ENCODE assay signal across 8 cellular contexts in the genomic region with DNA sequence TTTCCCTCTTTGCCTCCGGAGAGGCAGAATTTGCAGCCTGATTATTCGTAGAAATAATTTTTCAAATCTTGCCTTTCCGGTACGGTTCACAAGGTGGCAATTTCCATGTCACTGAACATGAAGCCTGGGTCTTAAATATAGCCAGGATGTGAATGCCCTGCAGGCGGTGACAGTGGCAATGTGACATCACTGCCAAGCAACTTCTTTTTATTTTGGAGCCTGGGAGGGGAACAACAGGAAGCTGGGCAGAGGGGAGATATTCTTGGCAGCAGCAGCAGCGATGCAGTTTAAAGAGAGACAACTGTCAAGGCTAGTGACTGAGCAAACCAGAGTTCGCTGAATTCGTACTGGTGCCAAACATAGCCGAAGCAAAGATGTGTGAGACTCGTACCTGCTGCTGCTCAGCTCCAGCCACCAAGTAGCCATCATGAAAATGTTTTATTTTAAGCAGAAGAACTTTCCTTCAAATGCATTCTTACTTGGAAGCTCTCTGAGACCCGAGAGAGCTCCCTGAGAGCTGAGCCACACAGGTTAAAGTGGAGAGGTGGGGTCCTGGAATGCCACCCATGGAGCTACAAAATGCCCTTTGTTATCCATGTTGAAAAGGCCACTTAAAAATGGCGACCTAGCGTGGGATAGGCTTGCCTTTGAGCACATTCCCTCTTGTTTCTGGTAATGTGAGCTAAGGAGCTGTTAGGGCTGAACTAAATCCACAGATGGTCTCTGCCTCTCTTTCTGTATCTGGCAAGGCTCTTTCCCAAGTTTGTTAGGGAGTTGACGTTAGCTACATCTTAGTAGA.
DNase-seq lines count a peak whose midpoint lies in the region; ATAC-seq and TF ChIP-seq lines count a peak whose summit lies in the region.

No MANE protein-coding gene starts in this region.

- H3K27me3 ChIP-seq in neural progenitor cell: peaks cover 14% of the 10 kb centered on the region
- no peaks in the 10 kb centered on the region for H3K27me3 ChIP-seq in body of pancreas

- H3K4me3 Mint-ChIP-seq in neural progenitor cell: no peak overlapping the region

- TF ChIP-seq CTCF in GM12865 (IDR thresholded peaks at IDR 0.05; ENCODE audit: insufficient read depth, low read depth, low read length, missing control alignments) (no peak), neural progenitor cell (IDR thresholded peaks at IDR 0.05) (no peak), body of pancreas (IDR thresholded peaks at IDR 0.05) (no peak)

- peaks cover 51% of the 10 kb centered on the region for H3K4me1 Mint-ChIP-seq in neural progenitor cell

- H3K36me3 ChIP-seq in neural progenitor cell: no peaks in the 10 kb centered on the region
- H3K36me3 ChIP-seq in body of pancreas (replicated peaks in 1 of 2; ENCODE audit: insufficient read depth in 1 of 2, low read depth in 2 of 2): no peaks in the 10 kb centered on the region

- H3K36me3 Mint-ChIP-seq in neural progenitor cell: no peaks in the 10 kb centered on the region

- 57 to 84% methylated on average over 14 of the region's 14 CpGs for WGBS in body of pancreas, 2 donors

- TF ChIP-seq POLR2A in body of pancreas (IDR thresholded peaks at IDR 0.05): no peak

- H3K9me3 ChIP-seq in neural progenitor cell (ENCODE audit: low read depth) (no peaks in the 10 kb centered on the region), body of pancreas (no peaks in the 10 kb centered on the region)

- H3K9ac ChIP-seq in neural progenitor cell: no peak overlapping the region

- ATAC-seq in GM19463 (IDR thresholded peaks at IDR 0.05; ENCODE audit: unreplicated experiment) (no peak), HG02763 (IDR thresholded peaks at IDR 0.05; ENCODE audit: unreplicated experiment) (no peak), GM21526 (IDR thresholded peaks at IDR 0.05; ENCODE audit: low FRiP score, unreplicated experiment) (no peak), body of pancreas (no peak)

- peaks cover 30% of the 10 kb centered on the region for H3K4me1 ChIP-seq in neural progenitor cell
- no peaks in the 10 kb centered on the region for H3K4me1 ChIP-seq in body of pancreas

- peaks cover 30% of the 10 kb centered on the region for H3F3A ChIP-seq in neural progenitor cell (ENCODE audit: low read depth)

- H4K20me1 ChIP-seq in neural progenitor cell (ENCODE audit: low read depth): peaks cover 28% of the 10 kb centered on the region

- intact Hi-C loops in body of pancreas (cut with DNase I): no loop called here

- H3K27ac ChIP-seq in neural progenitor cell (no peak overlapping the region), body of pancreas (no peak overlapping the region)

- H3K4me3 ChIP-seq in GM12865 (ENCODE audit: low read depth, low read length): no peak overlapping the region
- peak overlapping the region; percentile 13 for H3K4me3 ChIP-seq in neural progenitor cell
- H3K4me3 ChIP-seq in body of pancreas: no peak overlapping the region

- peak; percentile 28 for DNase-seq in GM12865 (ENCODE audit: low read depth)
- DNase-seq in NCI-H2081 (lab: John Stamatoyannopoulos, UW): peak; percentile 38 to 64
- DNase-seq in dermis blood vessel endothelial cell: peak; percentile 16
- peak; percentile 86 for DNase-seq in neural progenitor cell (ENCODE audit: low spot score)
- DNase-seq in body of pancreas: no peak

- no peaks in the 10 kb centered on the region for H3K79me2 ChIP-seq in neural progenitor cell (ENCODE audit: low read depth)

- no peak overlapping the region for H2AFZ ChIP-seq in neural progenitor cell (replicated peaks)

- peak overlapping the region; percentile 29 for H3K27ac Mint-ChIP-seq in neural progenitor cell

- H3K4me2 ChIP-seq in neural progenitor cell: peak overlapping the region; percentile 67

- peaks cover 6% of the 10 kb centered on the region for H3K27me3 Mint-ChIP-seq in neural progenitor cell (ENCODE audit: insufficient read depth, low read depth)

- H3K9me3 Mint-ChIP-seq in neural progenitor cell: no peaks in the 10 kb centered on the region

Comparison
In these comparisons a context has a peak if more than half of its experiments do, and no peak if none do; other contexts are left out.
1. DNase-seq: peak in GM12865 (single experiment), NCI-H2081 (2 of 2), dermis blood vessel endothelial cell (single experiment) and neural progenitor cell (single experiment); none in body of pancreas (0 of 4).